1 cellular context compared by ENCODE assay signal in the genomic region with DNA sequence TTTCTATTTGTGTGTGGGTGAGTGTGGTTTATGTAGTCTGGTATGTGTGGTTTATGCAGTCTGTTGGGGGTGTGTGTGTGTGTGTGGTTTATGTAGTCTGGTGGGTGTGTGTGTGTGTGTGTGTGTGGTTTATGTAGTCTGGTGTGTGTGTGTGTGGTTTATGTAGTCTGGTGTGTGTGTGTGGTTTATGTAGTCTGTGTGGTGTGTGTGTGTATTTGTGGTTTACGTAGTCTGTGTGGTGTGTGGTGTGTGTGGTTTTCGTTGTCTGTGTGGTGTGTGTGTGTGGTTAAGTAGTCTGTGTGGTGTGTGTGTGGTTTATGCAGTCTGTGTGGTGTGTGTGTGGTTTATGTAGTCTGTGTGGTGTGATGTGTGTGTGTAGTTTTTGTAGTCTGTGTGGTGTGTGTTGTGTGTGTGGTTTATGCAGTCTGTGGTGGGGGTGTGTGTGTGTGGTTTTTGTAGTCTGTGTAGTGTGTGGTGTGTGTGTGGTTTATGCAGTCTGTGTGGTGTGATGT.
TF ChIP-seq lines count a peak whose summit lies in the region.

No MANE protein-coding gene starts in this region.

TF ChIP-seq in K562, 482 proteins besides CTCF, POLR2A, EP300 and RAD21:
- TF ChIP-seq KAT8 (IDR thresholded peaks at IDR 0.05; ENCODE audit: low read depth) (no peak), SOX6 (IDR thresholded peaks at IDR 0.05) (no peak), ZNF41 (CRISPR knock-in tag; conservative IDR thresholded peaks at IDR 0.05) (no peak)
TF ChIP-seq in K562: peak in this region for 0.
